In genomic region chr1:220298470-220298869, GRCh38 we compare ENCODE assay signal across 19 cellular contexts. TPM values are rescaled to one million over a fixed set of nuclear protein-coding genes. Genes with fewer than 3 reads are reported as not detected.
DNase-seq lines count a peak whose midpoint lies in the region; ATAC-seq, FAIRE-seq and TF ChIP-seq lines count a peak whose summit lies in the region.
"Had no signal": no experiment of that assay in that cellular context is flagged by ENCODE, and none has a peak within 500 bp of the region (broad histone marks: within the 10 kb centered on the region; RNA-seq: fewer than 3 reads in every experiment).

No MANE protein-coding gene starts in this region.

- POLR2A ChIA-PET in K562 (lab: Yijun Ruan, JAX) = interaction anchor here (0.6 to 0.9 kb wide), 2 partner anchors 18 to 52 kb away, joined by 3 to 7 read pairs; no protein-coding TSS in a partner anchor

- no peak for TF ChIP-seq EP300 in K562 (IDR thresholded peaks at IDR 0.05; ENCODE audit: low read length)

- H4K8ac ChIP-seq in mesendoderm (ENCODE audit: low read depth, low read length) = no peak overlapping the region

- no peak overlapping the region for H2AFZ ChIP-seq in K562 (ENCODE audit: low read depth, low read length)
- H2AFZ ChIP-seq: GM23248 had no signal

- no peaks in the 10 kb centered on the region for H3K9me3 ChIP-seq in K562 (replicated peaks; ENCODE audit: control insufficient read depth, insufficient read depth, low read depth, low read length)

- no peak overlapping the region for H4K5ac ChIP-seq in mesendoderm (ENCODE audit: low read length)

- no peaks in the 10 kb centered on the region for H3K36me3 Mint-ChIP-seq in type B pancreatic cell
- H3K36me3 Mint-ChIP-seq: CD8-positive, alpha-beta memory T cell had no signal

- DNase-seq in NCI-H2227 (lab: John Stamatoyannopoulos, UW; ENCODE audit: unreplicated experiment) (peak; percentile 11), NCI-H2227 treated with DMSO at 0.1 percent for 48 hours (lab: John Stamatoyannopoulos, UW) (no peak), K562 (ENCODE audit: extremely low read depth in 1 of 4, low spot score in 3 of 4) (no peak), mesendoderm (peak; percentile 67), type B pancreatic cell (ENCODE audit: extremely low spot score, unreplicated experiment) (no peak), iPS-NIHi11 (ENCODE audit: low spot score) (no peak), GM19239 (ENCODE audit: insufficient read length, low spot score) (no peak), NCI-H2171 (lab: John Stamatoyannopoulos, UW) (no peak)
- DNase-seq: CD8-positive, alpha-beta memory T cell; DND-41; GDM1; GM23248; NCI-H2029; NCI-H226; NCI-H526 treated with DMSO at 0.1 percent for 48 hours; OCI-M1; RPMI8226; SIG-M5 had no signal

- no peak overlapping the region for H3K23ac ChIP-seq in mesendoderm (ENCODE audit: low read length)

- no peak overlapping the region for H3K56ac ChIP-seq in mesendoderm (ENCODE audit: low read length)

- H3K4me1 Mint-ChIP-seq in type B pancreatic cell (ENCODE audit: unreplicated experiment) = peaks cover 37% of the 10 kb centered on the region
- H3K4me1 Mint-ChIP-seq: CD8-positive, alpha-beta memory T cell had no signal

- no peak overlapping the region for H2AK5ac ChIP-seq in mesendoderm (ENCODE audit: low read length)

- TF ChIP-seq CTCF in K562 (IDR thresholded peaks at IDR 0.05 in 2 of 3, conservative IDR thresholded peaks at IDR 0.05 in 1 of 3; ENCODE audit: insufficient read depth in 2 of 3, low read depth in 1 of 3, low read length in 3 of 3) (no peak), type B pancreatic cell (conservative IDR thresholded peaks at IDR 0.05) (no peak)

- H3K27me3 ChIP-seq in K562 (ENCODE audit: control insufficient read depth in 2 of 2, insufficient read depth in 2 of 2, low read length in 2 of 2) (peaks cover 2 to 4% of the 10 kb centered on the region in 2 experiments; a peak in 3 of 5 replicates), mesendoderm (ENCODE audit: insufficient read depth, low read length, poor library complexity) (no peaks in the 10 kb centered on the region)

- H3K9ac ChIP-seq in K562 (ENCODE audit: insufficient read depth in 1 of 2, low read depth in 2 of 2, low read length in 2 of 2) (no peak overlapping the region), mesendoderm (ENCODE audit: low read length) (no peak overlapping the region)
- H3K9ac ChIP-seq: GM23248 had no signal

- no peak for TF ChIP-seq POLR2A in K562 (conservative IDR thresholded peaks at IDR 0.05)

- H3K9me1 ChIP-seq in K562 (ENCODE audit: control insufficient read depth, insufficient read depth, low read length) = no peaks in the 10 kb centered on the region

- TF ChIP-seq RAD21 in K562 (CRISPR knock-in tag; conservative IDR thresholded peaks at IDR 0.05 in 1 of 2, IDR thresholded peaks at IDR 0.05 in 1 of 2) = no peak

- intact Hi-C loops in K562 (cut with micrococcal nuclease) = loop anchor here (5.0 kb wide), 3 partner anchors 39 to 434 kb away; no protein-coding TSS in a partner anchor

- no peak overlapping the region for H2BK120ac ChIP-seq in mesendoderm (ENCODE audit: low read depth, low read length)

- BruUV-seq in K562 (replicated peaks; lab: Mats Ljungman, UMichigan) = no TSS peak

- no peak overlapping the region for H2BK5ac ChIP-seq in mesendoderm (ENCODE audit: low read length)

- FAIRE-seq in K562 (lab: Jason Lieb, UNC) = no peak
- no peak for FAIRE-seq in GM19239 (lab: Jason Lieb, UNC)
- FAIRE-seq: GM12878 had no signal

- ATAC-seq in K562 = no peak
- ATAC-seq: GM12878 had no signal

- H2BK15ac ChIP-seq in mesendoderm (replicated peaks; ENCODE audit: low read depth) = no peak overlapping the region

- no peaks in the 10 kb centered on the region for H3K79me1 ChIP-seq in mesendoderm (ENCODE audit: low read length)

- peak overlapping the region; percentile 90 for H3K27ac Mint-ChIP-seq in type B pancreatic cell

- no peaks in the 10 kb centered on the region for H3K27me3 Mint-ChIP-seq in type B pancreatic cell

- H3K27ac ChIP-seq in K562 (ENCODE audit: extremely low read depth, low read depth, low read length) (no peak overlapping the region), mesendoderm (ENCODE audit: low read depth, low read length) (no peak overlapping the region)
- H3K27ac ChIP-seq: GM23248 had no signal

- H4K20me1 ChIP-seq in K562 (replicated peaks; ENCODE audit: control insufficient read depth, insufficient read depth, low read length) = no peaks in the 10 kb centered on the region

- H3K4me1 ChIP-seq in K562 (replicated peaks in 1 of 2; ENCODE audit: control insufficient read depth in 2 of 2, insufficient read depth in 2 of 2, low read length in 2 of 2) = peaks cover 3 to 5% of the 10 kb centered on the region in 2 experiments; a peak in 3 of 5 replicates
- H3K4me1 ChIP-seq in mesendoderm (ENCODE audit: control insufficient read depth, low read depth, low read length) = no peaks in the 10 kb centered on the region

- no peak overlapping the region for H3K4ac ChIP-seq in mesendoderm (ENCODE audit: low read depth, low read length)

- H3K79me2 ChIP-seq in K562 (ENCODE audit: control insufficient read depth, insufficient read depth, low read length) (no peaks in the 10 kb centered on the region), mesendoderm (ENCODE audit: control insufficient read depth, insufficient read depth, low read length) (no peaks in the 10 kb centered on the region)

- CTCF ChIA-PET in K562 (lab: Yijun Ruan, JAX; ENCODE audit: low intra/inter-chr PET ratio) = interaction anchor here (0.7 kb wide), 1 partner anchor 14 kb away, joined by 3 read pairs; no protein-coding TSS in a partner anchor

- WGBS in K562 (ENCODE audit: insufficient coverage, low coverage, missing lambda C conversion rate) = 28% methylated on average over 5 of the region's 5 CpGs
- no CpG with 5 or more reads among the region's 5 CpGs for WGBS in mesendoderm (ENCODE audit: extremely low coverage, insufficient coverage, low lambda C conversion rate)

- peak overlapping the region; percentile 27 for H3K4me3 Mint-ChIP-seq in type B pancreatic cell
- H3K4me3 Mint-ChIP-seq: CD8-positive, alpha-beta memory T cell had no signal

- no peak overlapping the region for H3K18ac ChIP-seq in mesendoderm (ENCODE audit: low read length)

- in situ Hi-C loops in K562 (cut with MboI) = no loop called here

- no peak overlapping the region for H3K4me2 ChIP-seq in K562 (ENCODE audit: insufficient read depth, low read length)
- H3K4me2 ChIP-seq in mesendoderm (ENCODE audit: low read length) = no peak overlapping the region

- no peaks in the 10 kb centered on the region for H3K9me3 Mint-ChIP-seq in type B pancreatic cell
- H3K9me3 Mint-ChIP-seq: CD8-positive, alpha-beta memory T cell had no signal

- H3K36me3 ChIP-seq in K562 (ENCODE audit: control insufficient read depth, insufficient read depth, low read length) (no peaks in the 10 kb centered on the region), mesendoderm (ENCODE audit: control insufficient read depth, insufficient read depth, low read length) (no peaks in the 10 kb centered on the region)

- H3K4me3 ChIP-seq in K562 (no peak overlapping the region), mesendoderm (ENCODE audit: low read length) (no peak overlapping the region)
- H3K4me3 ChIP-seq: GM12878, GM23248 had no signal

TF ChIP-seq in K562, 482 proteins besides CTCF, POLR2A, EP300 and RAD21:
- TF ChIP-seq RFX1 (IDR thresholded peaks at IDR 0.05) = peak; percentile 57
- no peak for TF ChIP-seq SPI1 (IDR thresholded peaks at IDR 0.05; ENCODE audit: borderline replicate concordance, low read depth, low read length)

RNA-seq across cellular contexts. Expression of gene RAB3GAP2, which starts 26.2 kb away (rescaled TPM):
- 61.7 and 148 TPM in 2 replicates for total RNA-seq in K562 (2011; cell fraction: chromatin; rRNA removed; ENCODE audit: low replicate concordance)
- total RNA-seq in K562 (2011; cell fraction: nucleolus; rRNA removed) = 21.7 and 33.6 TPM in 2 replicates
- 48.9 and 50.8 TPM in 2 replicates for total RNA-seq in K562 (2011; cell fraction: nucleoplasm; rRNA removed)
- 21.1 and 21.4 TPM in 2 replicates for total RNA-seq in K562 (2014; rRNA removed)
- total RNA-seq in K562 (2014; rRNA removed; fragmentation: Illumina TruSeq; extraction: Trizol) = 39.5 and 40.1 TPM in 2 replicates
- total RNA-seq in K562 (2015; rRNA removed; fragmentation: Illumina TruSeq; extraction: Trizol) = 30.3 and 33.2 TPM in 2 replicates
- total RNA-seq in K562 (2021) = 48.7 and 50.0 TPM in 2 replicates
- polyA plus RNA-seq in K562 (2011; rRNA removed) = 46.1 and 69.1 TPM in 2 replicates
- polyA plus RNA-seq in K562 (2011; cell fraction: cytosol; rRNA removed) = 21.1 and 29.2 TPM in 2 replicates
- polyA plus RNA-seq in K562 (2011; cell fraction: nucleus; rRNA removed) = 49.6 and 50.5 TPM in 2 replicates
- polyA plus RNA-seq in K562 (2012) = 25.3 and 31.0 TPM in 2 replicates
- 28.1 and 32.2 TPM in 2 replicates for polyA plus RNA-seq in K562 (2014; fragmentation: Illumina TruSeq; extraction: Trizol)
- 10 to 100 TPM; 14.1 to 17.2 TPM for polyA plus RNA-seq in K562 (2014; fragmentation: Nextera tagmentation; extraction: Ambion mirVana)
- 19.1 and 23.2 TPM in 2 replicates for polyA plus RNA-seq in K562 (2014; rRNA removed)
- 224 and 294 TPM in 2 replicates for polyA minus RNA-seq in K562 (2011; rRNA and poly(A)+ RNA removed)
- polyA minus RNA-seq in K562 (2011; cell fraction: cytosol; rRNA and poly(A)+ RNA removed) = 23.4 and 60.6 TPM in 2 replicates
- polyA minus RNA-seq in K562 (2011; cell fraction: nucleus; rRNA and poly(A)+ RNA removed) = 26.7 and 41.5 TPM in 2 replicates
- polyA plus RNA-seq in mesendoderm (2013, experiment 1 of 2) = 19.2 TPM
- 18.4 TPM for polyA plus RNA-seq in mesendoderm (2013, experiment 2 of 2)
- total RNA-seq in type B pancreatic cell (ENCODE audit: low replicate concordance) = 42.1 and 51.2 TPM in 2 replicates

Comparison
In these comparisons a context has a peak if more than half of its experiments do, and no peak if none do; other contexts are left out.
1. DNase-seq: peak in NCI-H2227 (single experiment) and mesendoderm (single experiment); none in NCI-H2227 treated with DMSO at 0.1 percent for 48 hours (single experiment), K562 (0 of 4), type B pancreatic cell (single experiment), iPS-NIHi11 (single experiment), GM19239 (single experiment) and NCI-H2171 (single experiment).